Comparison of ENCODE assay signal across 8 cellular contexts in the genomic region with DNA sequence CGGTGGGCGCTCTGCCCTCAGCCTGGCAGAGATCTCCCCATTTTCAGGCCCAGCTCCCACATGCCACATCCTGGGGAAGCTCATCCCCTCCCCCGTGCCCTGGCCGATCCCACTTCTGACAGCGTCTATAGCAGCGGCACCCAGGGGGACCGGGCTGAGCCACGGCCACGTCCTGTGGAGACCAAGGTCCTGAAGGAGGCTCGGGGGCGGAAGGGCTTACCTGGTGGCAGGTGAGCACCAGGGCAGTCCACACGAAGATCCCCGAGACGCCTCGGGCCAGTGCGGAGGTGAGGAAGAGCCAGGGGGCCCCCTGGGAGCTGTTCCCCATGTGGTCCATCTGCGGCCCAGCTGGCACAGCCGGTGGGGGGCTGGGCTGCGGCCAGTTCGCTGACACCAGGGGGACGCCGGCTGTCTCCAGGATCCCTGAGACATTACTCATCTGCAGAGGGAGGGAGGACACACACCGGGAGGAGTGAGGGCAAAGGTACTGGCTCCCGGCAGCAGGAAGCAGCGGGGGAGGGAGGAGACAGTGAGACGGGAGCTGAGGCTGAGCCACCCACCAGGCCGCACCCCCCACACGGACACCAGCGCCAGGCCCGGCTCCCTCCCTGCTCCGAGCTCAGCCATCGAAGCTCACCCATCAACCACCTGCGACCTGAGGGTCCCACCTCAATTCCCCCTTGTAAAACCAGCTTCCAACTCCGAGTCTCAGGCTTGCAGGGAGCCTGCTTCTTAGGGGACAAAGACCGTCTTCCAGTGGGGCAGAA. TPM values are rescaled to one million over a fixed set of nuclear protein-coding genes. Genes with fewer than 3 reads are reported as not detected.
DNase-seq lines count a peak whose midpoint lies in the region; ATAC-seq, FAIRE-seq and TF ChIP-seq lines count a peak whose summit lies in the region.

No MANE protein-coding gene starts in this region.

- H2AFZ ChIP-seq in neuronal stem cell (ENCODE audit: low read length) = peak overlapping the region; percentile 79

- H3K9ac ChIP-seq in duodenal mucosa (ENCODE audit: low read depth in 1 of 2, low read length in 2 of 2) (peak overlapping the region; percentile 57 to 63), neuronal stem cell (ENCODE audit: low read depth, low read length, poor library complexity) (no peak overlapping the region)

- H3K27ac ChIP-seq in duodenal mucosa (ENCODE audit: low read depth, low read length) (peak overlapping the region; percentile 90), neuronal stem cell (replicated peaks; ENCODE audit: low read length) (no peak overlapping the region)

- H3K4me3 ChIP-seq in duodenal mucosa (ENCODE audit: low read depth in 1 of 2, low read length in 2 of 2) = peak overlapping the region; percentile 70 to 73
- peak overlapping the region in 1 of 2 donors; percentile 33 for H3K4me3 ChIP-seq in neuronal stem cell (ENCODE audit: low read length in 2 of 2)

- ATAC-seq in HG03280 (IDR thresholded peaks at IDR 0.05; ENCODE audit: unreplicated experiment) = no peak

- no peak for TF ChIP-seq POLR2A in GM12891 (IDR thresholded peaks at IDR 0.05; ENCODE audit: low read depth, low read length)

- WGBS in neuronal stem cell (ENCODE audit: extremely low coverage in 2 of 2, insufficient read length in 2 of 2, insufficient replicate concordance in 1 of 2), 2 donors = no CpG with 5 or more reads among the region's 35 CpGs

- H3K14ac ChIP-seq in neuronal stem cell (ENCODE audit: low read length) = peak overlapping the region; percentile 89

- peak overlapping the region; percentile 43 for H4K8ac ChIP-seq in neuronal stem cell (ENCODE audit: low read depth, low read length)

- peak overlapping the region; percentile 2 for H2BK15ac ChIP-seq in neuronal stem cell (ENCODE audit: low read length)

- H3K9me3 ChIP-seq in duodenal mucosa (ENCODE audit: control insufficient read depth in 1 of 2, low read length in 2 of 2) (no peaks in the 10 kb centered on the region), neuronal stem cell (replicated peaks in 1 of 2; ENCODE audit: control insufficient read depth in 2 of 2, insufficient read depth in 1 of 2, low read depth in 1 of 2, low read length in 2 of 2) (no peaks in the 10 kb centered on the region)

- peak overlapping the region; percentile 91 for H3K23ac ChIP-seq in neuronal stem cell (ENCODE audit: low read depth, low read length, poor library complexity)

- peak overlapping the region; percentile 84 for H2BK12ac ChIP-seq in neuronal stem cell (ENCODE audit: low read length)

- H3K4me1 ChIP-seq in duodenal mucosa (ENCODE audit: control insufficient read depth in 1 of 2, insufficient read depth in 2 of 2, low read length in 2 of 2) = peaks cover 9 to 26% of the 10 kb centered on the region in 2 donors
- peaks cover 11 to 13% of the 10 kb centered on the region in 2 donors for H3K4me1 ChIP-seq in neuronal stem cell (ENCODE audit: control insufficient read depth in 2 of 2, insufficient read depth in 1 of 2, low read depth in 1 of 2, low read length in 2 of 2)

- peak overlapping the region; percentile 83 for H2BK120ac ChIP-seq in neuronal stem cell (ENCODE audit: low read depth, low read length)

- H2AK5ac ChIP-seq in neuronal stem cell (ENCODE audit: low read depth, low read length) = peak overlapping the region; percentile 97

- H3K27me3 ChIP-seq in duodenal mucosa (ENCODE audit: control insufficient read depth in 1 of 2, insufficient read depth in 2 of 2, low read length in 2 of 2) (no peaks in the 10 kb centered on the region), neuronal stem cell (ENCODE audit: control insufficient read depth in 3 of 3, insufficient read depth in 3 of 3, low read depth in 1 of 3, low read length in 3 of 3) (no peaks in the 10 kb centered on the region)

- H2BK5ac ChIP-seq in neuronal stem cell (ENCODE audit: low read length) = peak overlapping the region; percentile 83

- peak overlapping the region; percentile 94 for H3K18ac ChIP-seq in neuronal stem cell (ENCODE audit: low read length)

- no peak for FAIRE-seq in GM12891 (lab: Jason Lieb, UNC)

- DNase-seq in DMS53 (lab: John Stamatoyannopoulos, UW) = peak; percentile 96
- peak; percentile 62 for DNase-seq in NCI-H2107 treated with DMSO at 0.1 percent for 48 hours (lab: John Stamatoyannopoulos, UW; ENCODE audit: unreplicated experiment)
- DNase-seq in neuronal stem cell (ENCODE audit: low spot score) = no peak
- DNase-seq in GM19238 (ENCODE audit: insufficient read length, low spot score) = no peak
- DNase-seq in GM12891 (ENCODE audit: insufficient read length, low spot score) = no peak
- DNase-seq in NCI-H1436 (lab: John Stamatoyannopoulos, UW) = no peak

- peaks cover 2% of the 10 kb centered on the region for H3K79me1 ChIP-seq in neuronal stem cell (ENCODE audit: low read depth, low read length)

- peaks cover 0 to 8% of the 10 kb centered on the region in 2 donors for H3K36me3 ChIP-seq in duodenal mucosa (ENCODE audit: control insufficient read depth in 1 of 2, insufficient read depth in 2 of 2, low read length in 2 of 2)
- H3K36me3 ChIP-seq in neuronal stem cell (replicated peaks in 1 of 2; ENCODE audit: control insufficient read depth in 2 of 2, insufficient read depth in 2 of 2, low read length in 2 of 2) = no peaks in the 10 kb centered on the region

- no peak overlapping the region for H3K4me2 ChIP-seq in neuronal stem cell (ENCODE audit: insufficient read depth, low read length, poor library complexity, severe bottlenecking)

- peak overlapping the region; percentile 79 for H4K91ac ChIP-seq in neuronal stem cell (ENCODE audit: low read depth, low read length, poor library complexity)

- H3K4ac ChIP-seq in neuronal stem cell (ENCODE audit: low read length) = peak overlapping the region; percentile 94

TF ChIP-seq in GM12891, 5 proteins besides CTCF, POLR2A, EP300 and RAD21:
- TF ChIP-seq PAX5 (IDR thresholded peaks at IDR 0.05; ENCODE audit: insufficient read depth, low read length, severe bottlenecking) = no peak
- TF ChIP-seq POLR2AphosphoS5 (IDR thresholded peaks at IDR 0.05; ENCODE audit: low read depth, low read length) = no peak
- TF ChIP-seq POU2F2 (IDR thresholded peaks at IDR 0.05; ENCODE audit: low read depth, low read length) = no peak
- no peak for TF ChIP-seq SPI1 (IDR thresholded peaks at IDR 0.05; ENCODE audit: low read depth, low read length)

RNA-seq across cellular contexts. Expression of gene TMEM184A, which starts 0.8 kb away (rescaled TPM):
- 0.32 TPM for polyA plus RNA-seq in neuronal stem cell (2013, experiment 1 of 2)
- polyA plus RNA-seq in neuronal stem cell (2013, experiment 2 of 2) = 0.28 TPM
- polyA plus RNA-seq in GM12891 (2012; ENCODE audit: low read depth, missing spikeins) = 0.04 TPM

RNA-seq across cellular contexts. Expression of gene PSMG3, which starts 14.6 kb away (rescaled TPM):
- 16.9 TPM for polyA plus RNA-seq in neuronal stem cell (2013, experiment 1 of 2)
- 15.7 TPM for polyA plus RNA-seq in neuronal stem cell (2013, experiment 2 of 2)
- 35.2 TPM for polyA plus RNA-seq in GM12891 (2012; ENCODE audit: low read depth, missing spikeins)

RNA-seq across cellular contexts. Expression of gene MAFK, which starts 24.7 kb away (rescaled TPM):
- polyA plus RNA-seq in neuronal stem cell (2013, experiment 1 of 2) = 4.4 TPM
- 4.1 TPM for polyA plus RNA-seq in neuronal stem cell (2013, experiment 2 of 2)
- 8.2 TPM for polyA plus RNA-seq in GM12891 (2012; ENCODE audit: low read depth, missing spikeins)

RNA-seq across cellular contexts. Expression of gene INTS1, which starts 51.0 kb away (rescaled TPM):
- polyA plus RNA-seq in neuronal stem cell (2013, experiment 1 of 2) = 25.3 TPM
- 24.4 TPM for polyA plus RNA-seq in neuronal stem cell (2013, experiment 2 of 2)
- 33.2 TPM for polyA plus RNA-seq in GM12891 (2012; ENCODE audit: low read depth, missing spikeins)

Comparison
In these comparisons a context has a peak if more than half of its experiments do, and no peak if none do; other contexts are left out.
1. DNase-seq: peak in DMS53 (single experiment) and NCI-H2107 treated with DMSO at 0.1 percent for 48 hours (single experiment); none in neuronal stem cell (single experiment), GM19238 (single experiment), GM12891 (single experiment) and NCI-H1436 (single experiment).